Comparison of ENCODE assay signal across 8 cellular contexts in the genomic region with DNA sequence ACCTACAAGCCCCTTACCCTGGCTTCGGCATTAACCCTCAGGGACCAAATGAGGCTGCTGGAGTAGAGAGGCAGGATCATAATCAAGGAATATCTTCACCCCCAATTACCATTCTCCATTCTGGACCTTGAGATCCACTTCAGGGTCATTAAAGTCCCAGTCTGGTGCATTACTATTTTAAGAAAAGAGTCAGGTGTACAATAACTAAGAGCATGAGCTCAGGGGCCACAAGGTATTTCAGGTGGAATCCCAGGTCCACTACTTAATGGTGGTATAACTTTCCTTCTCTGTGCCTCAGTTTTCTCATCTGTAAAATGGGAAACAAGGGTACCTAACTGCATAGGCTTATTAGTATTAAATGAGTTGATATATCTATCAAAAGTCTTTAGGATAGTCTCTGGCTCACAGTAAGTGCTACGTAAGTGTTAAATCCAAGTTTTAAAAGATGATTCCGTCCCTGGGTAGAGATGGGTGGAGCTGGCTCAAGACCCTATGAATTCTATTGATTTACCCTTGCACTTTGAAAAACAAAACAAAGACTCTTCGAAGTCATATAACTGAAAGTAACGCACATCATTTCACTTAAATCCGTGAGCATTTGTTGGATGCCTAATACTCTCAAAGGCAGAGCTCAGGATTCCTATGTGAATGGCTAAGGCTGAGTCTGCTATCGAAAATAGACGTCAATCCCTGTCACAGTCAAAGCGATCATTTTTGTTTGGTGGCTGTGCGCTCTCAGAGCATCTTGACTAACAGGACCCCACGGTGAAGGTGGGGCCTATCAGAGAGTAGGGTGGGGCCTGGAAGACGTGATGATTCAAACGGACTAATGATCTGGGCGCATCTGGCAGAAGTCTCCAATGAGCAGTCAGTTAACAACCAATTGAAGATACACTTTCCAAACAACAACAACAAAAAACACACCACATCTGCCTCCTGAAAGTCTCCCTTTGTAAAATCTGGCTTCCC. TPM values are rescaled to one million over a fixed set of nuclear protein-coding genes. Genes with fewer than 3 reads are reported as not detected.
DNase-seq lines count a peak whose midpoint lies in the region; ATAC-seq, FAIRE-seq and TF ChIP-seq lines count a peak whose summit lies in the region.

No MANE protein-coding gene starts in this region.

- H3K9ac ChIP-seq in mucosa of stomach (ENCODE audit: low read length) = peak overlapping the region; percentile 85

- peak; percentile 47 for FAIRE-seq in bronchial epithelial cell (lab: Jason Lieb, UNC)

- H3K4me3 ChIP-seq in bronchial epithelial cell (ENCODE audit: low read depth, low read length) (peak overlapping the region; percentile 54), mucosa of stomach (ENCODE audit: low read length) (peak overlapping the region; percentile 14)

- no peaks in the 10 kb centered on the region for H3K9me3 ChIP-seq in mucosa of stomach (ENCODE audit: control insufficient read depth, low read length)

- peak; percentile 19 for DNase-seq in EH (ENCODE audit: low read depth)
- peak; percentile 43 for DNase-seq in M059J (ENCODE audit: low read depth)
- no peak for DNase-seq in bronchial epithelial cell (ENCODE audit: low read depth)
- no peak for DNase-seq in putamen (ENCODE audit: low spot score)
- DNase-seq in HPDE6-E6E7 (ENCODE audit: extremely low spot score) = no peak
- no peak for DNase-seq in NCI-H1105 treated with DMSO at 0.1 percent for 48 hours (lab: John Stamatoyannopoulos, UW)

- H3K4me1 ChIP-seq in mucosa of stomach (ENCODE audit: control insufficient read depth, insufficient read depth, low read length) = peaks cover 11% of the 10 kb centered on the region

- TF ChIP-seq CTCF in bronchial epithelial cell (IDR thresholded peaks at IDR 0.05; ENCODE audit: insufficient read depth, low read length, severe bottlenecking) = no peak

- no peak for ATAC-seq in GM19467 (IDR thresholded peaks at IDR 0.05; ENCODE audit: unreplicated experiment)

- H3K27me3 ChIP-seq in bronchial epithelial cell (ENCODE audit: control insufficient read depth, insufficient read depth, low read length) (no peaks in the 10 kb centered on the region), mucosa of stomach (ENCODE audit: control insufficient read depth, insufficient read depth, low read length) (no peaks in the 10 kb centered on the region)

- H3K36me3 ChIP-seq in bronchial epithelial cell (ENCODE audit: control insufficient read depth, insufficient read depth, low read length) (no peaks in the 10 kb centered on the region), mucosa of stomach (ENCODE audit: control insufficient read depth, insufficient read depth, low read length) (no peaks in the 10 kb centered on the region)

RNA-seq across cellular contexts. Expression of a gene that starts 1.0 kb away (rescaled TPM):
- total RNA-seq in M059J (2014; rRNA removed; shearing (Covaris generic)) = 193 and 268 TPM in 2 replicates
- 72.1 and 91.1 TPM in 2 replicates for total RNA-seq in bronchial epithelial cell

RNA-seq across cellular contexts. Expression of a gene that starts 24.3 kb away (rescaled TPM):
- 19.5 and 33.8 TPM in 2 replicates for total RNA-seq in M059J (2014; rRNA removed; shearing (Covaris generic))
- total RNA-seq in bronchial epithelial cell = 14.3 and 18.7 TPM in 2 replicates

Comparison
In these comparisons a context has a peak if more than half of its experiments do, and no peak if none do; other contexts are left out.
1. DNase-seq: peak in EH (single experiment) and M059J (single experiment); none in bronchial epithelial cell (single experiment), putamen (single experiment), HPDE6-E6E7 (single experiment) and NCI-H1105 treated with DMSO at 0.1 percent for 48 hours (single experiment).